9 cellular contexts compared by ENCODE assay signal in genomic region chr12:132162508-132163031, GRCh38. TPM values are rescaled to one million over a fixed set of nuclear protein-coding genes. Genes with fewer than 3 reads are reported as not detected.
A peak's percentile ranks its signal among the peaks of the same experiment; 100 is the strongest.
DNase-seq lines count a peak whose midpoint lies in the region; ATAC-seq and TF ChIP-seq lines count a peak whose summit lies in the region.
"Had no signal": no experiment of that assay in that cellular context is flagged by ENCODE, and none has a peak within 500 bp of the region (broad histone marks: within the 10 kb centered on the region; RNA-seq: fewer than 3 reads in every experiment).

No MANE protein-coding gene starts in this region.

- H3K9me3 Mint-ChIP-seq in activated naive CD8-positive, alpha-beta T cell treated with anti-CD3 and anti-CD28 coated beads, Interleukin-2, amount 10 ng/mL, durations not matched to agents 7 days and 5 days, result peaks cover 10% of the 10 kb centered on the region
- peaks cover 4% of the 10 kb centered on the region for H3K9me3 Mint-ChIP-seq in progenitor cell of endocrine pancreas (ENCODE audit: low read depth)

- H3K27ac ChIP-seq in HL-60 (replicated peaks), result peak overlapping the region; percentile 35

- H3K27me3 Mint-ChIP-seq in activated naive CD8-positive, alpha-beta T cell treated with anti-CD3 and anti-CD28 coated beads, Interleukin-2, amount 10 ng/mL, durations not matched to agents 7 days and 5 days, result no peaks in the 10 kb centered on the region
- peaks cover 31% of the 10 kb centered on the region for H3K27me3 Mint-ChIP-seq in progenitor cell of endocrine pancreas

- DNase-seq in AG08395 (ENCODE audit: low spot score) (peak; percentile 86), HL-60 (ENCODE audit: low read depth in 1 of 2, low spot score in 1 of 2) (peak in 1 of 2 experiments; percentile 63), left kidney (ENCODE audit: low read depth, low spot score) (peak; percentile 23), progenitor cell of endocrine pancreas (ENCODE audit: low spot score, unreplicated experiment) (no peak), NCI-H2171 treated with DMSO at 0.1 percent for 48 hours (lab: John Stamatoyannopoulos, UW) (no peak)
- DNase-seq in activated naive CD8-positive, alpha-beta T cell treated with anti-CD3 and anti-CD28 coated beads, Interleukin-2, amount 10 ng/mL, durations not matched to agents 7 days and 5 days, result no peak
- no peak for DNase-seq in activated CD4-positive, alpha-beta T cell treated with anti-CD3 and anti-CD28 coated beads, Interleukin-2, amount 50 U/mL, for 48 hours
- no peak for DNase-seq in stimulated activated CD4-positive, alpha-beta T cell treated with anti-CD3 and anti-CD28 coated beads, Interleukin-2, amount 100 ng/mL, for 24 hours

- no peak overlapping the region for H3K4me3 Mint-ChIP-seq in activated naive CD8-positive, alpha-beta T cell treated with anti-CD3 and anti-CD28 coated beads, Interleukin-2, amount 10 ng/mL, durations not matched to agents 7 days and 5 days
- H3K4me3 Mint-ChIP-seq in progenitor cell of endocrine pancreas (ENCODE audit: low read depth), result no peak overlapping the region
- H3K4me3 Mint-ChIP-seq: WTC11 had no signal

- H3K36me3 Mint-ChIP-seq in activated naive CD8-positive, alpha-beta T cell treated with anti-CD3 and anti-CD28 coated beads, Interleukin-2, amount 10 ng/mL, durations not matched to agents 7 days and 5 days, result no peaks in the 10 kb centered on the region
- H3K36me3 Mint-ChIP-seq in progenitor cell of endocrine pancreas (ENCODE audit: insufficient read depth), result no peaks in the 10 kb centered on the region
- H3K36me3 Mint-ChIP-seq: WTC11 had no signal

- ATAC-seq in activated naive CD8-positive, alpha-beta T cell treated with anti-CD3 and anti-CD28 coated beads, Interleukin-2, amount 10 ng/mL, durations not matched to agents 7 days and 5 days (ENCODE audit: low read depth), result peak; percentile 56

- peak overlapping the region; percentile 27 for H3K4me3 ChIP-seq in HL-60 (replicated peaks; ENCODE audit: insufficient read depth, low read length)

- peaks cover 2% of the 10 kb centered on the region for H3K27me3 ChIP-seq in HL-60 (ENCODE audit: insufficient read depth, poor library complexity, severe bottlenecking)

- H3K27ac Mint-ChIP-seq in activated naive CD8-positive, alpha-beta T cell treated with anti-CD3 and anti-CD28 coated beads, Interleukin-2, amount 10 ng/mL, durations not matched to agents 7 days and 5 days, result no peak overlapping the region
- H3K27ac Mint-ChIP-seq in progenitor cell of endocrine pancreas, result no peak overlapping the region
- H3K27ac Mint-ChIP-seq: WTC11 had no signal

- POLR2A ChIA-PET in activated naive CD8-positive, alpha-beta T cell treated with anti-CD3 and anti-CD28 coated beads, Interleukin-2, amount 10 ng/mL, durations not matched to agents 7 days and 5 days (lab: Charles Lee), result interaction anchor here (0.8 to 1.9 kb wide), 5 partner anchors 9 to 27 kb away, joined by 3 to 9 read pairs (median 3); no protein-coding TSS in a partner anchor

- H3K4me1 Mint-ChIP-seq in activated naive CD8-positive, alpha-beta T cell treated with anti-CD3 and anti-CD28 coated beads, Interleukin-2, amount 10 ng/mL, durations not matched to agents 7 days and 5 days, result peaks cover 11% of the 10 kb centered on the region
- no peaks in the 10 kb centered on the region for H3K4me1 Mint-ChIP-seq in progenitor cell of endocrine pancreas (ENCODE audit: low read depth)
- H3K4me1 Mint-ChIP-seq: WTC11 had no signal

- TF ChIP-seq CTCF in HL-60 (IDR thresholded peaks at IDR 0.05; ENCODE audit: insufficient read depth, low read length), result no peak
- TF ChIP-seq CTCF in progenitor cell of endocrine pancreas (IDR thresholded peaks at IDR 0.05; ENCODE audit: unreplicated experiment), result no peak

RNA-seq across cellular contexts. Expression of gene NOC4L, which starts 18.3 kb away (rescaled TPM):
- 10 to 100 TPM; 29.3 to 29.4 TPM for total RNA-seq in activated naive CD8-positive, alpha-beta T cell treated with anti-CD3 and anti-CD28 coated beads, Interleukin-2, amount 10 ng/mL, durations not matched to agents 7 days and 5 days
- 27.0 and 27.3 TPM in 2 replicates for total RNA-seq in progenitor cell of endocrine pancreas

RNA-seq across cellular contexts. Expression of gene DDX51, which starts 18.5 kb away (rescaled TPM):
- 10 to 100 TPM; 31.9 to 33.5 TPM for total RNA-seq in activated naive CD8-positive, alpha-beta T cell treated with anti-CD3 and anti-CD28 coated beads, Interleukin-2, amount 10 ng/mL, durations not matched to agents 7 days and 5 days
- 28.1 and 29.4 TPM in 2 replicates for total RNA-seq in progenitor cell of endocrine pancreas

Comparison
In these comparisons a context has a peak if more than half of its experiments do, and no peak if none do; other contexts are left out.
1. DNase-seq: peak in AG08395 (single experiment) and left kidney (single experiment); none in activated naive CD8-positive, alpha-beta T cell treated with anti-CD3 and anti-CD28 coated beads, Interleukin-2, amount 10 ng/mL, durations not matched to agents 7 days and 5 days (single experiment), progenitor cell of endocrine pancreas (single experiment), NCI-H2171 treated with DMSO at 0.1 percent for 48 hours (single experiment), activated CD4-positive, alpha-beta T cell treated with anti-CD3 and anti-CD28 coated beads, Interleukin-2, amount 50 U/mL, for 48 hours (0 of 2) and stimulated activated CD4-positive, alpha-beta T cell treated with anti-CD3 and anti-CD28 coated beads, Interleukin-2, amount 100 ng/mL, for 24 hours (0 of 2).